ENCODE assay signal across 26 cellular contexts in the genomic region with DNA sequence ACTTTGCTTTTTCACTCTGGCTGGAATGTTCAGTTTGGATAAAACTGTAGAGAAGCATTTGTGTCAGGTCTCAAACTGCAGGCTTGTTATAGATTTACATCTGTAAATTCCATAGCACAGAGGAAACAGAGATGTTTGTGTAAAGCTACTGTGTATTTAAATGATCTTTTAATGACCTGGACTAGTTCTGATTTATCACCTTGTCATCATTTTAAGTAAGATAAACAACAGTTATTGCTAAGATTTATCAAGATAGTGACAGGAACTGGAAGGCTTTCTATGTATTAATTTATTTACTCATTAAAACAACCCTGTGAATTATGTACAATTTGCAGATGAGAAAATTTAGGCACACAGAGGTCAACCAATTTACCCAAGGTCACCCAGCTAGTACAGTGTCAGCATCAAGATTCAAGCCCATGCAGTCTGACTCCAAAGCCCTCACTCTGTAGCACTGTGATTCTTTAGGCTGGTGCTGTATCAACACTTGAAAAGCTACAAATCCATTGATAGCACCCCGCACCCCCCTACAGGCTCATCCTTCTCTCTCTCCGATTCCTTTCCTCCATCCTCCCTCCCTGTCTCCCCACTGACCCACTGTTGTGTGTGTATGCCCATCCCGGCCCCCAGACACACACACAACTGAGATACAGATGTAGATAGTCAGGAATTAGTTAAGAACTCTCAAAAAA.
"Had no signal": no experiment of that assay in that cellular context is flagged by ENCODE, and none has a peak within 500 bp of the region (broad histone marks: within the 10 kb centered on the region; RNA-seq: fewer than 3 reads in every experiment).

No MANE protein-coding gene starts in this region.

- H3K4me1 ChIP-seq: lower lobe of right lung, prostate gland, tibial artery had no signal

- H3K27ac ChIP-seq: foreskin keratinocyte, lower lobe of right lung, ovary, prostate gland, tibial artery had no signal

- H3K4me3 Mint-ChIP-seq: activated naive CD4-positive, alpha-beta T cell treated with anti-CD3 and anti-CD28 coated beads, Interleukin-2, amount 10 ng/mL, durations not matched to agents 7 days and 5 days; activated T-cell treated with anti-CD3 and anti-CD28 coated beads, Interleukin-2, amount 50 U/mL, for 72 hours; endodermal cell; naive thymus-derived CD4-positive, alpha-beta T cell; stimulated activated naive CD8-positive, alpha-beta T cell treated with anti-CD3 and anti-CD28 coated beads, Interleukin-15, amount 100 ng/mL, for 72 hours had no signal

- H3K4me3 ChIP-seq: lower lobe of right lung, ovary, prostate gland, tibial artery had no signal

- H3K27me3 ChIP-seq: foreskin keratinocyte, ovary, tibial artery had no signal

- H3K9me3 Mint-ChIP-seq: activated naive CD4-positive, alpha-beta T cell treated with anti-CD3 and anti-CD28 coated beads, Interleukin-2, amount 10 ng/mL, durations not matched to agents 7 days and 5 days; activated T-cell treated with anti-CD3 and anti-CD28 coated beads, Interleukin-2, amount 50 U/mL, for 72 hours; endodermal cell; stimulated activated naive CD8-positive, alpha-beta T cell treated with anti-CD3 and anti-CD28 coated beads, Interleukin-15, amount 100 ng/mL, for 72 hours had no signal

- H3K9me3 ChIP-seq: lower lobe of right lung, ovary, prostate gland, tibial artery had no signal

- H3K4me1 Mint-ChIP-seq: activated naive CD4-positive, alpha-beta T cell treated with anti-CD3 and anti-CD28 coated beads, Interleukin-2, amount 10 ng/mL, durations not matched to agents 7 days and 5 days; endodermal cell; naive thymus-derived CD4-positive, alpha-beta T cell; stimulated activated naive CD8-positive, alpha-beta T cell treated with anti-CD3 and anti-CD28 coated beads, Interleukin-15, amount 100 ng/mL, for 72 hours had no signal

- H3K36me3 Mint-ChIP-seq: activated naive CD4-positive, alpha-beta T cell treated with anti-CD3 and anti-CD28 coated beads, Interleukin-2, amount 10 ng/mL, durations not matched to agents 7 days and 5 days; naive thymus-derived CD4-positive, alpha-beta T cell had no signal

- DNase-seq: activated CD4-positive, alpha-beta T cell treated with anti-CD3 and anti-CD28 coated beads for 4 hours; activated CD4-positive, alpha-beta T cell treated with anti-CD3 and anti-CD28 coated beads, Interleukin-2, amount 50 U/mL, for 48 hours; activated CD4-positive, CD25-positive, alpha-beta regulatory T cell; activated CD8-positive, alpha-beta memory T cell treated with anti-CD3 and anti-CD28 coated beads, Interleukin-2, amount 50 U/mL, for 48 hours; activated effector memory CD4-positive, alpha-beta T cell treated with Interleukin-2 at 50 U/mL for 16 hours; activated naive CD4-positive, alpha-beta T cell treated with anti-CD3 and anti-CD28 coated beads, Interleukin-2, amount 10 ng/mL, durations not matched to agents 7 days and 5 days; activated T-cell treated with anti-CD3 and anti-CD28 coated beads, Interleukin-2, amount 50 U/mL, for 72 hours; amygdala; cerebellar nuclear complex; cortex of kidney; endodermal cell; foreskin keratinocyte; left colon; lower lobe of right lung; mesendoderm; naive thymus-derived CD4-positive, alpha-beta T cell; ovary; stimulated activated CD4-positive, alpha-beta T cell treated with anti-CD3 and anti-CD28 coated beads, Interleukin-12 subunit alpha, Interleukin-12 subunit beta, amount 100 ng/mL, for 4 hours; stimulated activated CD4-positive, alpha-beta T cell treated with anti-CD3 and anti-CD28 coated beads, Interleukin-4, amount 100 ng/mL, for 4 hours; stimulated activated naive CD8-positive, alpha-beta T cell treated with anti-CD3 and anti-CD28 coated beads, Interleukin-15, amount 100 ng/mL, for 72 hours; T-helper 1 cell; T-helper 9 cell; tibial artery had no signal

- FAIRE-seq: bronchial epithelial cell, keratinocyte had no signal

- H3K27me3 Mint-ChIP-seq: activated naive CD4-positive, alpha-beta T cell treated with anti-CD3 and anti-CD28 coated beads, Interleukin-2, amount 10 ng/mL, durations not matched to agents 7 days and 5 days; stimulated activated naive CD8-positive, alpha-beta T cell treated with anti-CD3 and anti-CD28 coated beads, Interleukin-15, amount 100 ng/mL, for 72 hours had no signal

- H3K27ac Mint-ChIP-seq: activated naive CD4-positive, alpha-beta T cell treated with anti-CD3 and anti-CD28 coated beads, Interleukin-2, amount 10 ng/mL, durations not matched to agents 7 days and 5 days; activated T-cell treated with anti-CD3 and anti-CD28 coated beads, Interleukin-2, amount 50 U/mL, for 72 hours; endodermal cell; naive thymus-derived CD4-positive, alpha-beta T cell; stimulated activated naive CD8-positive, alpha-beta T cell treated with anti-CD3 and anti-CD28 coated beads, Interleukin-15, amount 100 ng/mL, for 72 hours had no signal

- H3K36me3 ChIP-seq: lower lobe of right lung, ovary, prostate gland, tibial artery had no signal
